19 cellular contexts compared by ENCODE assay signal in genomic region chr20:64150756-64151633, GRCh38. TPM values are rescaled to one million over a fixed set of nuclear protein-coding genes. Genes with fewer than 3 reads are reported as not detected.
DNase-seq lines count a peak whose midpoint lies in the region; ATAC-seq and TF ChIP-seq lines count a peak whose summit lies in the region.
"Had no signal": no experiment of that assay in that cellular context is flagged by ENCODE, and none has a peak within 500 bp of the region (broad histone marks: within the 10 kb centered on the region; RNA-seq: fewer than 3 reads in every experiment).

No MANE protein-coding gene starts in this region.

- H3K4me3 Mint-ChIP-seq in glutamatergic neuron (ENCODE audit: unreplicated experiment): peak overlapping the region; percentile 0
- H3K4me3 Mint-ChIP-seq in activated CD4-positive, alpha-beta T cell treated with anti-CD3 and anti-CD28 coated beads for 36 hours: no peak overlapping the region

- H3K27ac ChIP-seq in right cardiac atrium (ENCODE audit: low read length) (no peak overlapping the region), sigmoid colon (no peak overlapping the region)
- H3K27ac ChIP-seq: Peyer's patch had no signal

- 70% methylated on average over 13 of the region's 13 CpGs for WGBS in right cardiac atrium
- WGBS in sigmoid colon, 2 donors: 78 to 80% methylated on average over 13 of the region's 13 CpGs

- peaks cover 13% of the 10 kb centered on the region for H3K27me3 Mint-ChIP-seq in glutamatergic neuron (ENCODE audit: unreplicated experiment)
- no peaks in the 10 kb centered on the region for H3K27me3 Mint-ChIP-seq in activated CD4-positive, alpha-beta T cell treated with anti-CD3 and anti-CD28 coated beads for 36 hours

- no peak for TF ChIP-seq EP300 in sigmoid colon (IDR thresholded peaks at IDR 0.05)

- no peak overlapping the region for H3K4me3 ChIP-seq in right cardiac atrium (ENCODE audit: low read length)
- no peak overlapping the region for H3K4me3 ChIP-seq in sigmoid colon
- H3K4me3 ChIP-seq: HAP-1, Peyer's patch had no signal

- peaks cover 27% of the 10 kb centered on the region for H3K4me1 Mint-ChIP-seq in glutamatergic neuron (ENCODE audit: low read depth, unreplicated experiment)
- H3K4me1 Mint-ChIP-seq in activated CD4-positive, alpha-beta T cell treated with anti-CD3 and anti-CD28 coated beads for 36 hours: no peaks in the 10 kb centered on the region

- DNase-seq in right cardiac atrium (peak in 2 of 3 donors; percentile 9 to 12), left cardiac atrium (no peak), glutamatergic neuron (peak; percentile 7), sigmoid colon (peak; percentile 26), iPS-NIHi7 (ENCODE audit: extremely low spot score) (no peak)
- DNase-seq in activated CD4-positive, alpha-beta T cell treated with anti-CD3 and anti-CD28 coated beads for 36 hours: no peak
- DNase-seq: ACHN; C1 segment of cervical spinal cord; DMS79; KBM-7; NCI-H1105 treated with DMSO at 0.1 percent for 48 hours; NCI-H1694 treated with DMSO at 0.1 percent for 48 hours; NK-92 treated with Interleukin-12 subunit alpha and Interleukin-12 subunit beta, amount 100 ng/mL, for 24 hours; Peyer's patch; SHP77 treated with DMSO at 0.1 percent for 48 hours had no signal

- TF ChIP-seq CTCF in glutamatergic neuron (IDR thresholded peaks at IDR 0.05; ENCODE audit: partially characterized antibody, unreplicated experiment): no peak
- TF ChIP-seq CTCF in sigmoid colon (IDR thresholded peaks at IDR 0.05): no peak

- ATAC-seq in right cardiac atrium: no peak
- no peak for ATAC-seq in left cardiac atrium
- no peak for ATAC-seq in GM21447 (IDR thresholded peaks at IDR 0.05; ENCODE audit: unreplicated experiment)
- ATAC-seq in activated CD4-positive, alpha-beta T cell treated with anti-CD3 and anti-CD28 coated beads for 36 hours: no peak

- no peaks in the 10 kb centered on the region for H3K36me3 ChIP-seq in sigmoid colon
- H3K36me3 ChIP-seq: HAP-1, Peyer's patch had no signal

- H3K36me3 Mint-ChIP-seq in glutamatergic neuron (ENCODE audit: unreplicated experiment): no peaks in the 10 kb centered on the region
- H3K36me3 Mint-ChIP-seq in activated CD4-positive, alpha-beta T cell treated with anti-CD3 and anti-CD28 coated beads for 36 hours (ENCODE audit: low read depth): no peaks in the 10 kb centered on the region

- no peak for TF ChIP-seq POLR2A in sigmoid colon (IDR thresholded peaks at IDR 0.05)

- H3K4me1 ChIP-seq in right cardiac atrium (ENCODE audit: control insufficient read depth, insufficient read depth, low read length): no peaks in the 10 kb centered on the region
- no peaks in the 10 kb centered on the region for H3K4me1 ChIP-seq in sigmoid colon
- H3K4me1 ChIP-seq: HAP-1, Peyer's patch had no signal

- CTCF ChIA-PET in activated CD4-positive, alpha-beta T cell treated with anti-CD3 and anti-CD28 coated beads for 36 hours (lab: Charles Lee): interaction anchor here (0.6 kb wide), 1 partner anchor 384 kb away, joined by 3 read pairs; no protein-coding TSS in a partner anchor

- H3K9me3 ChIP-seq in right cardiac atrium (ENCODE audit: control insufficient read depth, low read length) (no peaks in the 10 kb centered on the region), sigmoid colon (no peaks in the 10 kb centered on the region)
- H3K9me3 ChIP-seq: HAP-1, Peyer's patch had no signal

- no peaks in the 10 kb centered on the region for H3K27me3 ChIP-seq in right cardiac atrium (ENCODE audit: control insufficient read depth, insufficient read depth)
- peaks cover 0 to 38% (median 18%) of the 10 kb centered on the region in 3 donors for H3K27me3 ChIP-seq in sigmoid colon
- H3K27me3 ChIP-seq: Peyer's patch had no signal

- peaks cover 19% of the 10 kb centered on the region for H3K9me3 Mint-ChIP-seq in glutamatergic neuron (ENCODE audit: unreplicated experiment)
- H3K9me3 Mint-ChIP-seq in activated CD4-positive, alpha-beta T cell treated with anti-CD3 and anti-CD28 coated beads for 36 hours (ENCODE audit: low read depth): no peaks in the 10 kb centered on the region

- intact Hi-C loops in right cardiac atrium (cut with DNase I): no loop called here
- intact Hi-C loops in left cardiac atrium (cut with DNase I): no loop called here
- intact Hi-C loops in sigmoid colon (cut with DNase I): no loop called here
- intact Hi-C loops in activated CD4-positive, alpha-beta T cell treated with anti-CD3 and anti-CD28 coated beads for 36 hours (cut with DNase I, micrococcal nuclease): no loop called here

- POLR2A ChIA-PET in activated CD4-positive, alpha-beta T cell treated with anti-CD3 and anti-CD28 coated beads for 36 hours (lab: Charles Lee): no interaction called here

- peak overlapping the region; percentile 33 for H3K27ac Mint-ChIP-seq in glutamatergic neuron (ENCODE audit: unreplicated experiment)
- H3K27ac Mint-ChIP-seq in activated CD4-positive, alpha-beta T cell treated with anti-CD3 and anti-CD28 coated beads for 36 hours: no peak overlapping the region

RNA-seq across cellular contexts. Expression of gene MYT1, which starts 13.3 kb away (rescaled TPM):
- total RNA-seq in right cardiac atrium (1 to 10 TPM in 3 of 4 donors, under 1 TPM in 1; 0.31 to 1.5 (median 1.3) TPM), left cardiac atrium (under 1 TPM; 0.21 to 0.34 TPM), glutamatergic neuron (ENCODE audit: unreplicated experiment) (159 TPM), sigmoid colon (1 to 10 TPM in 1 of 4 donors, under 1 TPM in 3; under 0.01 to 1.1 (median 0.22) TPM)
- polyA plus RNA-seq in right cardiac atrium (0.57 TPM), sigmoid colon (under 1 TPM in 1 of 3 donors, not detected in 2; 0.31 TPM)
- total RNA-seq in activated CD4-positive, alpha-beta T cell treated with anti-CD3 and anti-CD28 coated beads for 36 hours: under 1 TPM; 0.12 to 0.14 TPM
- total RNA-seq: NCI-H460 had no signal

RNA-seq across cellular contexts. Expression of gene NPBWR2, which starts 43.6 kb away (rescaled TPM):
- total RNA-seq in right cardiac atrium (not detected), left cardiac atrium (not detected), glutamatergic neuron (ENCODE audit: unreplicated experiment) (not detected), sigmoid colon (not detected)
- polyA plus RNA-seq in right cardiac atrium (not detected), sigmoid colon (not detected)
- not detected for total RNA-seq in activated CD4-positive, alpha-beta T cell treated with anti-CD3 and anti-CD28 coated beads for 36 hours
- total RNA-seq: HepG2, NCI-H460, Peyer's patch had no signal
- polyA plus RNA-seq: HepG2 had no signal

Comparison
In these comparisons a context has a peak if more than half of its experiments do, and no peak if none do; other contexts are left out.
1. DNase-seq: peak in right cardiac atrium (2 of 3), glutamatergic neuron (single experiment) and sigmoid colon (single experiment); none in left cardiac atrium (single experiment), activated CD4-positive, alpha-beta T cell treated with anti-CD3 and anti-CD28 coated beads for 36 hours (single experiment) and iPS-NIHi7 (single experiment).
2. RNA of gene MYT1, which starts 13.3 kb away (total RNA-seq): 159 TPM in glutamatergic neuron (single experiment); 0.31 to 1.5 TPM in right cardiac atrium, 0.21 to 0.34 TPM in left cardiac atrium, under 0.01 to 1.1 TPM in sigmoid colon and 0.12 to 0.14 TPM in activated CD4-positive, alpha-beta T cell treated with anti-CD3 and anti-CD28 coated beads for 36 hours; every median in the first group is over 10 times any median in the second.